ENCODE assay signal across 21 cellular contexts in genomic region chr14:82359201-82359600, GRCh38.
"Had no signal": no experiment of that assay in that cellular context is flagged by ENCODE, and none has a peak within 500 bp of the region (broad histone marks: within the 10 kb centered on the region; RNA-seq: fewer than 3 reads in every experiment).

No MANE protein-coding gene starts in this region.

- DNase-seq: colonic mucosa; cortex of kidney; dermis blood vessel endothelial cell; effector CD4-positive, alpha-beta T cell; effector CD8-positive, alpha-beta T cell; effector memory CD4-positive, alpha-beta T cell; effector memory CD8-positive, alpha-beta T cell; endodermal cell; erythroblast; esophagus squamous epithelium; foreskin fibroblast; foreskin keratinocyte; foreskin melanocyte; gastrocnemius medialis; glutamatergic neuron; head of caudate nucleus; heart left ventricle had no signal

- H3K27me3 ChIP-seq: colonic mucosa, esophagus muscularis mucosa, esophagus squamous epithelium, foreskin keratinocyte, gastrocnemius medialis, gastroesophageal sphincter, heart left ventricle had no signal

- H3K27ac ChIP-seq: colonic mucosa, coronary artery, epithelial cell of prostate, esophagus muscularis mucosa, esophagus squamous epithelium, foreskin keratinocyte, gastrocnemius medialis, gastroesophageal sphincter, heart left ventricle had no signal

- H3K4me3 ChIP-seq: colonic mucosa, coronary artery, esophagus muscularis mucosa, esophagus squamous epithelium, gastrocnemius medialis, gastroesophageal sphincter, heart left ventricle had no signal
